In the genomic region with DNA sequence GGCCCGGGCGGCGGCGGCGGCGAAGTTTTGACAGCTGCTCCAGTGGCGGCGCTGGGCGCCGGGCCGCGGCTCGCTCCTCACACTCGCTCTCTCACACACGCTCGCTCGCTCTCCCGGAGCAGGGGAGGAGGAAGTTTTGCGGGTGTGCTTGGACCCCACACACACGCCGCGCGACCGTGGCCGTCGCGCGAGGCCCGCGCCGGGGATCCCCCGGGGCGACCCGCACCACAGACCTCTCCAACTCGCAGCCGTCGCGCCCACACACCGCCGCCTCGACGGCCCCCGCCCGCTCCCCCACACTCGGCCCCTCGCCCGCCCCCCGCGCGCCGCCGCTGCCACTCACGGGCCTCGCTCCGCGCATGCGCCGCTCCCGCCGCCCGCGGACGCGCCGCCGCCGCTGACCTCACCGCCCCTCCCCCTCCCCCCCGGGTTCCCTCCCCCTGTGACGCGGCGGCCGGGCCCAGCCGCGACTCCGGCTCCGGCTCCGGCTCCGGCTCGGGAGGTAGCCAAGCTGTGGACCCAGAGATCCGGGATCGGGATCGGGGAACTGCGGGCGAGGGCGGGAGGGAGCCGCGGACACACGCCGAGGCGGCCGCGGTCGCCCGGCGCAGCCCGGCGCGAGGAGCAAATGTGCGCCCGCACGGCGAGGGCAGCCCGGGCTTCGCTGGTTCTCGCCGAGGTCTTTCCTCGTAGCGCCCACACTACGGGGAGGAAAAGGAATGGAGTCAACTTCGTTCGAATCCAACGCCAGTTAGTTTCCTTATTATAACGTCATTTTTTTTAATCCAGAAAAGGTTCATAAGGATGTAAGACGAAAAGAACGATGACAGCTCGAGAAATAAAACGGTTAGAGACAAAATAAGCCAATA, we compare ENCODE assay signal across 1 cellular context.
TF ChIP-seq lines count a peak whose summit lies in the region.

No MANE protein-coding gene starts in this region.

TF ChIP-seq in HepG2, 621 proteins besides CTCF, POLR2A, EP300 and RAD21 (continued from another document and continues in another):
- TF ChIP-seq ZNF263 (CRISPR knock-in tag; IDR thresholded peaks at IDR 0.05) (peak; percentile 39; the same call in 1 of the 2 replicates), ZSCAN31 (CRISPR knock-in tag; IDR thresholded peaks at IDR 0.05; ENCODE audit: low read depth) (0 out of 2 replicates have a peak, but pooled peaks have one; percentile 32), RFXAP (CRISPR knock-in tag; IDR thresholded peaks at IDR 0.05; ENCODE audit: borderline replicate concordance) (0 out of 2 replicates have a peak, but pooled peaks have one; percentile 22), ZNF10 (CRISPR knock-in tag; IDR thresholded peaks at IDR 0.05; ENCODE audit: borderline replicate concordance, low read depth) (no peak), ZNF30 (CRISPR knock-in tag; IDR thresholded peaks at IDR 0.05) (no peak), ATF7-NPFF (CRISPR knock-in tag; IDR thresholded peaks at IDR 0.05; ENCODE audit: low read depth) (peak; percentile 77), ZNF652 (CRISPR knock-in tag; IDR thresholded peaks at IDR 0.05; ENCODE audit: borderline replicate concordance, low read depth) (no peak), BRD4 (CRISPR knock-in tag; IDR thresholded peaks at IDR 0.05) (no peak), GZF1 (CRISPR knock-in tag; IDR thresholded peaks at IDR 0.05) (no peak), ZNF547 (CRISPR knock-in tag; IDR thresholded peaks at IDR 0.05) (peak; percentile 77; the same call in 1 of the 2 replicates), RXRA (CRISPR knock-in tag; IDR thresholded peaks at IDR 0.05) (no peak), TARDBP (CRISPR knock-in tag; IDR thresholded peaks at IDR 0.05) (peak; percentile 68), CHCHD3 (CRISPR knock-in tag; IDR thresholded peaks at IDR 0.05) (no peak), GFI1 (CRISPR knock-in tag; IDR thresholded peaks at IDR 0.05; ENCODE audit: borderline replicate concordance) (peak; percentile 49; the same call in 1 of the 2 replicates), REL (CRISPR knock-in tag; conservative IDR thresholded peaks at IDR 0.05) (no peak), ZNF446 (CRISPR knock-in tag; IDR thresholded peaks at IDR 0.05) (no peak), ZSCAN22 (CRISPR knock-in tag; IDR thresholded peaks at IDR 0.05) (no peak), SKI (IDR thresholded peaks at IDR 0.05; ENCODE audit: partially characterized antibody) (peak; percentile 26), CENPT (CRISPR knock-in tag; IDR thresholded peaks at IDR 0.05; ENCODE audit: low read depth) (no peak), KLF12 (CRISPR knock-in tag; IDR thresholded peaks at IDR 0.05; ENCODE audit: borderline replicate concordance) (no peak), FOXA3 (CRISPR knock-in tag; IDR thresholded peaks at IDR 0.05) (no peak), SALL1 (CRISPR knock-in tag; IDR thresholded peaks at IDR 0.05) (peak; percentile 83), ZNF75D (CRISPR knock-in tag; IDR thresholded peaks at IDR 0.05; ENCODE audit: borderline replicate concordance) (no peak), ZNF772 (CRISPR knock-in tag; IDR thresholded peaks at IDR 0.05) (no peak), ZNF225 (CRISPR knock-in tag; IDR thresholded peaks at IDR 0.05) (no peak), MAZ (IDR thresholded peaks at IDR 0.05; ENCODE audit: borderline replicate concordance, low read depth, low read length) (peak; percentile 79), MAZ (CRISPR knock-in tag; IDR thresholded peaks at IDR 0.05; ENCODE audit: low read depth) (peak; percentile 83), ZNF343 (CRISPR knock-in tag; IDR thresholded peaks at IDR 0.05) (0 out of 2 replicates have a peak, but pooled peaks have one; percentile 28), NCOA2 (CRISPR knock-in tag; IDR thresholded peaks at IDR 0.05) (0 out of 2 replicates have a peak, but pooled peaks have one; percentile 11), ZNF550 (CRISPR knock-in tag; IDR thresholded peaks at IDR 0.05; ENCODE audit: borderline replicate concordance) (no peak), ZNF709 (CRISPR knock-in tag; IDR thresholded peaks at IDR 0.05) (peak; percentile 78; the same call in 1 of the 2 replicates)
- TF ChIP-seq, protein P1, sequence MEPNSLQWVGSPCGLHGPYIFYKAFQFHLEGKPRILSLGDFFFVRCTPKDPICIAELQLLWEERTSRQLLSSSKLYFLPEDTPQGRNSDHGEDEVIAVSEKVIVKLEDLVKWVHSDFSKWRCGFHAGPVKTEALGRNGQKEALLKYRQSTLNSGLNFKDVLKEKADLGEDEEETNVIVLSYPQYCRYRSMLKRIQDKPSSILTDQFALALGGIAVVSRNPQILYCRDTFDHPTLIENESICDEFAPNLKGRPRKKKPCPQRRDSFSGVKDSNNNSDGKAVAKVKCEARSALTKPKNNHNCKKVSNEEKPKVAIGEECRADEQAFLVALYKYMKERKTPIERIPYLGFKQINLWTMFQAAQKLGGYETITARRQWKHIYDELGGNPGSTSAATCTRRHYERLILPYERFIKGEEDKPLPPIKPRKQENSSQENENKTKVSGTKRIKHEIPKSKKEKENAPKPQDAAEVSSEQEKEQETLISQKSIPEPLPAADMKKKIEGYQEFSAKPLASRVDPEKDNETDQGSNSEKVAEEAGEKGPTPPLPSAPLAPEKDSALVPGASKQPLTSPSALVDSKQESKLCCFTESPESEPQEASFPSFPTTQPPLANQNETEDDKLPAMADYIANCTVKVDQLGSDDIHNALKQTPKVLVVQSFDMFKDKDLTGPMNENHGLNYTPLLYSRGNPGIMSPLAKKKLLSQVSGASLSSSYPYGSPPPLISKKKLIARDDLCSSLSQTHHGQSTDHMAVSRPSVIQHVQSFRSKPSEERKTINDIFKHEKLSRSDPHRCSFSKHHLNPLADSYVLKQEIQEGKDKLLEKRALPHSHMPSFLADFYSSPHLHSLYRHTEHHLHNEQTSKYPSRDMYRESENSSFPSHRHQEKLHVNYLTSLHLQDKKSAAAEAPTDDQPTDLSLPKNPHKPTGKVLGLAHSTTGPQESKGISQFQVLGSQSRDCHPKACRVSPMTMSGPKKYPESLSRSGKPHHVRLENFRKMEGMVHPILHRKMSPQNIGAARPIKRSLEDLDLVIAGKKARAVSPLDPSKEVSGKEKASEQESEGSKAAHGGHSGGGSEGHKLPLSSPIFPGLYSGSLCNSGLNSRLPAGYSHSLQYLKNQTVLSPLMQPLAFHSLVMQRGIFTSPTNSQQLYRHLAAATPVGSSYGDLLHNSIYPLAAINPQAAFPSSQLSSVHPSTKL (CRISPR knock-in tag; IDR thresholded peaks at IDR 0.05) = peak; percentile 33; the same call in 1 of the 2 replicates
- TF ChIP-seq, protein P2, sequence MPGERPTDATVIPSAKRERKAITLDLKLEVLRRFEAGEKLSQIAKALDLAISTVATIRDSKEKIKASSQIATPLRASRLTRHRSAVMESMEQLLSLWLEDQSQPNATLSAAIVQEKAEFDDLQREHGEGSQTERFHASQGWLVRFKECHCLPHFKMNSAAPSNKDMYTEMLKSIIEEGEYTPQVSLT (CRISPR knock-in tag; IDR thresholded peaks at IDR 0.05; ENCODE audit: borderline replicate concordance, low read depth) = no peak
- TF ChIP-seq, protein P3, sequence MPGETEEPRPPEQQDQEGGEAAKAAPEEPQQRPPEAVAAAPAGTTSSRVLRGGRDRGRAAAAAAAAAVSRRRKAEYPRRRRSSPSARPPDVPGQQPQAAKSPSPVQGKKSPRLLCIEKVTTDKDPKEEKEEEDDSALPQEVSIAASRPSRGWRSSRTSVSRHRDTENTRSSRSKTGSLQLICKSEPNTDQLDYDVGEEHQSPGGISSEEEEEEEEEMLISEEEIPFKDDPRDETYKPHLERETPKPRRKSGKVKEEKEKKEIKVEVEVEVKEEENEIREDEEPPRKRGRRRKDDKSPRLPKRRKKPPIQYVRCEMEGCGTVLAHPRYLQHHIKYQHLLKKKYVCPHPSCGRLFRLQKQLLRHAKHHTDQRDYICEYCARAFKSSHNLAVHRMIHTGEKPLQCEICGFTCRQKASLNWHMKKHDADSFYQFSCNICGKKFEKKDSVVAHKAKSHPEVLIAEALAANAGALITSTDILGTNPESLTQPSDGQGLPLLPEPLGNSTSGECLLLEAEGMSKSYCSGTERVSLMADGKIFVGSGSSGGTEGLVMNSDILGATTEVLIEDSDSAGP (CRISPR knock-in tag; IDR thresholded peaks at IDR 0.05; ENCODE audit: borderline replicate concordance) = peak; percentile 85; the same call in 1 of the 2 replicates
- TF ChIP-seq, protein P4, sequence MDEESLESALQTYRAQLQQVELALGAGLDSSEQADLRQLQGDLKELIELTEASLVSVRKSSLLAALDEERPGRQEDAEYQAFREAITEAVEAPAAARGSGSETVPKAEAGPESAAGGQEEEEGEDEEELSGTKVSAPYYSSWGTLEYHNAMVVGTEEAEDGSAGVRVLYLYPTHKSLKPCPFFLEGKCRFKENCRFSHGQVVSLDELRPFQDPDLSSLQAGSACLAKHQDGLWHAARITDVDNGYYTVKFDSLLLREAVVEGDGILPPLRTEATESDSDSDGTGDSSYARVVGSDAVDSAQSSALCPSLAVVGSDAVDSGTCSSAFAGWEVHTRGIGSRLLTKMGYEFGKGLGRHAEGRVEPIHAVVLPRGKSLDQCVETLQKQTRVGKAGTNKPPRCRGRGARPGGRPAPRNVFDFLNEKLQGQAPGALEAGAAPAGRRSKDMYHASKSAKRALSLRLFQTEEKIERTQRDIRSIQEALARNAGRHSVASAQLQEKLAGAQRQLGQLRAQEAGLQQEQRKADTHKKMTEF (CRISPR knock-in tag; IDR thresholded peaks at IDR 0.05) = peak; percentile 86
- TF ChIP-seq, protein P5, sequence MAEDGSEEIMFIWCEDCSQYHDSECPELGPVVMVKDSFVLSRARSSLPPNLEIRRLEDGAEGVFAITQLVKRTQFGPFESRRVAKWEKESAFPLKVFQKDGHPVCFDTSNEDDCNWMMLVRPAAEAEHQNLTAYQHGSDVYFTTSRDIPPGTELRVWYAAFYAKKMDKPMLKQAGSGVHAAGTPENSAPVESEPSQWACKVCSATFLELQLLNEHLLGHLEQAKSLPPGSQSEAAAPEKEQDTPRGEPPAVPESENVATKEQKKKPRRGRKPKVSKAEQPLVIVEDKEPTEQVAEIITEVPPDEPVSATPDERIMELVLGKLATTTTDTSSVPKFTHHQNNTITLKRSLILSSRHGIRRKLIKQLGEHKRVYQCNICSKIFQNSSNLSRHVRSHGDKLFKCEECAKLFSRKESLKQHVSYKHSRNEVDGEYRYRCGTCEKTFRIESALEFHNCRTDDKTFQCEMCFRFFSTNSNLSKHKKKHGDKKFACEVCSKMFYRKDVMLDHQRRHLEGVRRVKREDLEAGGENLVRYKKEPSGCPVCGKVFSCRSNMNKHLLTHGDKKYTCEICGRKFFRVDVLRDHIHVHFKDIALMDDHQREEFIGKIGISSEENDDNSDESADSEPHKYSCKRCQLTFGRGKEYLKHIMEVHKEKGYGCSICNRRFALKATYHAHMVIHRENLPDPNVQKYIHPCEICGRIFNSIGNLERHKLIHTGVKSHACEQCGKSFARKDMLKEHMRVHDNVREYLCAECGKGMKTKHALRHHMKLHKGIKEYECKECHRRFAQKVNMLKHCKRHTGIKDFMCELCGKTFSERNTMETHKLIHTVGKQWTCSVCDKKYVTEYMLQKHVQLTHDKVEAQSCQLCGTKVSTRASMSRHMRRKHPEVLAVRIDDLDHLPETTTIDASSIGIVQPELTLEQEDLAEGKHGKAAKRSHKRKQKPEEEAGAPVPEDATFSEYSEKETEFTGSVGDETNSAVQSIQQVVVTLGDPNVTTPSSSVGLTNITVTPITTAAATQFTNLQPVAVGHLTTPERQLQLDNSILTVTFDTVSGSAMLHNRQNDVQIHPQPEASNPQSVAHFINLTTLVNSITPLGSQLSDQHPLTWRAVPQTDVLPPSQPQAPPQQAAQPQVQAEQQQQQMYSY (CRISPR knock-in tag; IDR thresholded peaks at IDR 0.05) = peak; percentile 97
- TF ChIP-seq, protein P6, sequence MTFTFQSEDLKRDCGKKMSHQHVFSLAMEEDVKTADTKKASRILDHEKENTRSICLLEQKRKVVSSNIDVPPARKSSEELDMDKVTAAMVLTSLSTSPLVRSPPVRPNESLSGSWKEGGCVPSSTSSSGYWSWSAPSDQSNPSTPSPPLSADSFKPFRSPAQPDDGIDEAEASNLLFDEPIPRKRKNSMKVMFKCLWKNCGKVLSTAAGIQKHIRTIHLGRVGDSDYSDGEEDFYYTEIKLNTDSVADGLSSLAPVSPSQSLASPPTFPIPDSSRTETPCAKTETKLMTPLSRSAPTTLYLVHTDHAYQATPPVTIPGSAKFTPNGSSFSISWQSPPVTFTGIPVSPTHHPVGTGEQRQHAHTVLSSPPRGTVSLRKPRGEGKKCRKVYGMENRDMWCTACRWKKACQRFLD (CRISPR knock-in tag; IDR thresholded peaks at IDR 0.05; ENCODE audit: borderline replicate concordance) = 0 out of 2 replicates have a peak, but pooled peaks have one; percentile 82
- TF ChIP-seq, protein P7, sequence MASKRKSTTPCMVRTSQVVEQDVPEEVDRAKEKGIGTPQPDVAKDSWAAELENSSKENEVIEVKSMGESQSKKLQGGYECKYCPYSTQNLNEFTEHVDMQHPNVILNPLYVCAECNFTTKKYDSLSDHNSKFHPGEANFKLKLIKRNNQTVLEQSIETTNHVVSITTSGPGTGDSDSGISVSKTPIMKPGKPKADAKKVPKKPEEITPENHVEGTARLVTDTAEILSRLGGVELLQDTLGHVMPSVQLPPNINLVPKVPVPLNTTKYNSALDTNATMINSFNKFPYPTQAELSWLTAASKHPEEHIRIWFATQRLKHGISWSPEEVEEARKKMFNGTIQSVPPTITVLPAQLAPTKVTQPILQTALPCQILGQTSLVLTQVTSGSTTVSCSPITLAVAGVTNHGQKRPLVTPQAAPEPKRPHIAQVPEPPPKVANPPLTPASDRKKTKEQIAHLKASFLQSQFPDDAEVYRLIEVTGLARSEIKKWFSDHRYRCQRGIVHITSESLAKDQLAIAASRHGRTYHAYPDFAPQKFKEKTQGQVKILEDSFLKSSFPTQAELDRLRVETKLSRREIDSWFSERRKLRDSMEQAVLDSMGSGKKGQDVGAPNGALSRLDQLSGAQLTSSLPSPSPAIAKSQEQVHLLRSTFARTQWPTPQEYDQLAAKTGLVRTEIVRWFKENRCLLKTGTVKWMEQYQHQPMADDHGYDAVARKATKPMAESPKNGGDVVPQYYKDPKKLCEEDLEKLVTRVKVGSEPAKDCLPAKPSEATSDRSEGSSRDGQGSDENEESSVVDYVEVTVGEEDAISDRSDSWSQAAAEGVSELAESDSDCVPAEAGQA (IDR thresholded peaks at IDR 0.05; ENCODE audit: low read depth) = no peak
- TF ChIP-seq, protein P7 (CRISPR knock-in tag; IDR thresholded peaks at IDR 0.05; ENCODE audit: borderline replicate concordance) = no peak
